Comparison of ENCODE assay signal across 8 cellular contexts in genomic region chr4:122150896-122151295, GRCh38. TPM values are rescaled to one million over a fixed set of nuclear protein-coding genes. Genes with fewer than 3 reads are reported as not detected.
DNase-seq lines count a peak whose midpoint lies in the region; ATAC-seq and FAIRE-seq lines count a peak whose summit lies in the region.

No MANE protein-coding gene starts in this region.

- peaks cover 5 to 8% of the 10 kb centered on the region in 2 donors for H3K9me3 Mint-ChIP-seq in activated naive CD4-positive, alpha-beta T cell treated with anti-CD3 and anti-CD28 coated beads, Interleukin-2, amount 50 U/mL, for 72 hours

- no peak for FAIRE-seq in HTR-8/SVneo (lab: Jason Lieb, UNC)

- H2AFZ ChIP-seq in ACC112 (ENCODE audit: low read length, unreplicated experiment), result peak overlapping the region; percentile 94

- no peak for DNase-seq in activated naive CD4-positive, alpha-beta T cell treated with anti-CD3 and anti-CD28 coated beads, Interleukin-2, amount 50 U/mL, for 72 hours (ENCODE audit: low spot score in 2 of 2)
- DNase-seq in midbrain (lab: John Stamatoyannopoulos, UW), result peak; percentile 20
- DNase-seq in GOT3 (lab: John Stamatoyannopoulos, UW), result no peak
- DNase-seq in DMS53 (lab: John Stamatoyannopoulos, UW), result no peak
- no peak for DNase-seq in HTR-8/SVneo (ENCODE audit: insufficient read length, low spot score)

- peak; percentile 19 for ATAC-seq in HG02885 (IDR thresholded peaks at IDR 0.05; ENCODE audit: poor library complexity, unreplicated experiment)
- ATAC-seq in activated naive CD4-positive, alpha-beta T cell treated with anti-CD3 and anti-CD28 coated beads, Interleukin-2, amount 50 U/mL, for 72 hours, result no peak
- no peak for ATAC-seq in GM19324 (IDR thresholded peaks at IDR 0.05; ENCODE audit: low FRiP score, unreplicated experiment)

- no peaks in the 10 kb centered on the region for H3K27me3 ChIP-seq in ACC112 (ENCODE audit: insufficient read depth, low read length)

- peak overlapping the region; percentile 32 to 82 for H3K27ac Mint-ChIP-seq in activated naive CD4-positive, alpha-beta T cell treated with anti-CD3 and anti-CD28 coated beads, Interleukin-2, amount 50 U/mL, for 72 hours

- peaks cover 13% of the 10 kb centered on the region for H3K79me2 ChIP-seq in ACC112 (ENCODE audit: control insufficient read depth, insufficient read depth, low read length, unreplicated experiment)

- peak overlapping the region; percentile 96; the same call in 1 of the 2 replicates for H3K4me3 ChIP-seq in ACC112 (ENCODE audit: low read depth, low read length)

- peaks cover 12 to 13% of the 10 kb centered on the region in 2 donors for H3K36me3 Mint-ChIP-seq in activated naive CD4-positive, alpha-beta T cell treated with anti-CD3 and anti-CD28 coated beads, Interleukin-2, amount 50 U/mL, for 72 hours

- no peak overlapping the region for H3K27ac ChIP-seq in ACC112 (ENCODE audit: low read depth, low read length)

- H3K4me1 ChIP-seq in ACC112 (ENCODE audit: control insufficient read depth, insufficient read depth, low read length, unreplicated experiment), result peaks cover 19% of the 10 kb centered on the region

- no peaks in the 10 kb centered on the region for H3K36me3 ChIP-seq in ACC112 (ENCODE audit: insufficient read depth, low read length)

RNA-seq across cellular contexts. Expression of gene BLTP1, which starts 1.2 kb away (rescaled TPM):
- 10 to 100 TPM; 34.9 to 43.6 TPM for total RNA-seq in activated naive CD4-positive, alpha-beta T cell treated with anti-CD3 and anti-CD28 coated beads, Interleukin-2, amount 50 U/mL, for 72 hours
